8 cellular contexts compared by ENCODE assay signal in the genomic region with DNA sequence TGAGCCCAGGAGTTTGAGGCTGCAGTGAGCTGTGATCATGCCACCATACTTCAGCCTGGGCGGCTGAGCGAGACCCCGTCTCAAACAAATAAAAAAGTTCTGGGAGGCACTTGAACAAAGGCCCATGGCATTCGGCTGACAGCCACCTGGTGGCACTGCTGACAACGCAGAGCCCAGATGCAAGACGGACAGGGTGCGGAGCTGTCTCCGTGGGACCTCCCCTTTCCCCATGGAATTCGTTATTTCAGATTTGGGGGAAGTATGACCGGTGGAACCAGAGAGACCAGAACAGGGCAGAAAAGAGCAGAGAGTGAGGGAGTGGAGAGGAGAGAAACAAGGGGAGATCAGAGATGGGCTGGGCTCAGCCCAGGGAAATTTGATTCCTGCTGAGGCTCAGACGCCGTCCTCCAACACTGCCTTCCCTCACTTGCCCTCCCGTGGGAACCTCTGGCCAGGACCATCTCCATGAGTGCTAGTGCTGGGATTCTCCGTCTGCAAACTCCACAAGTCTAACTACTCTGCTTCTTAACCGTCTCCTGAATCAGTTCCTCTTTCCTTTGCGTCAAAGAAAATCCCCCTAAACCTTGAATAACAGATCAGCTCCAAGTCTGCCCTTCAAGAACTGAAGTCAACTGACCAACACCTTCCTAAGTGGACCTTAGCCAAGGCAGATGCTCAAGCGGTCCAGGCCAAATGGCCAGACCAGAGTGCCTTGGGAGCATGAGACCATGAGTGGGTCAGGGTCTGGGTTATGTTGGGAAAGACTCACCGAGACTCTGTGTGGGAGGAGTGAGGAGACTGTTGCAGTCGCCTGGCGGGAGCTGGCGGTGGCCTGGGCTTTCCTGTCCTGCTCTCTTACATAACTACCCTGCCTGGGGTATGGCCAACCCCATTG. TPM values are rescaled to one million over a fixed set of nuclear protein-coding genes. Genes with fewer than 3 reads are reported as not detected.
DNase-seq lines count a peak whose midpoint lies in the region; ATAC-seq, FAIRE-seq and TF ChIP-seq lines count a peak whose summit lies in the region.
"Had no signal": no experiment of that assay in that cellular context is flagged by ENCODE, and none has a peak within 500 bp of the region (broad histone marks: within the 10 kb centered on the region; RNA-seq: fewer than 3 reads in every experiment).

No MANE protein-coding gene starts in this region.

- SMC1A ChIA-PET in GM12878 (lab: Charles Lee; ENCODE audit: uncharacterized antibody, unreplicated experiment), result interaction anchor here (1.1 to 3.7 kb wide), 4 partner anchors 8 to 20 kb away, joined by 3 to 20 read pairs (median 5); a partner anchor contains a TSS

- peak; percentile 17 to 46 (median 28); a peak in 2 of 6 replicates for TF ChIP-seq CTCF in GM12878 (IDR thresholded peaks at IDR 0.05 in 2 of 3, conservative IDR thresholded peaks at IDR 0.05 in 1 of 3; ENCODE audit: control insufficient read depth in 2 of 3, extremely low read depth in 1 of 3, insufficient read depth in 1 of 3, low read depth in 3 of 3, low read length in 3 of 3)
- TF ChIP-seq CTCF in prostate gland (IDR thresholded peaks at IDR 0.05), result peak in 1 of 4 experiments; percentile 42
- TF ChIP-seq CTCF in esophagus muscularis mucosa (IDR thresholded peaks at IDR 0.05), result no peak

- peak; percentile 54 for FAIRE-seq in GM12878 (lab: Jason Lieb, UNC)
- FAIRE-seq: A204.1 had no signal

- no peaks in the 10 kb centered on the region; the same call in 1 of the 2 replicates for H4K20me1 ChIP-seq in GM12878 (ENCODE audit: control insufficient read depth, insufficient read depth)

- no TSS peak for BruUV-seq in GM12878 (replicated peaks; lab: Mats Ljungman, UMichigan)

- TF ChIP-seq EP300 in GM12878 (IDR thresholded peaks at IDR 0.05; ENCODE audit: borderline replicate concordance in 1 of 2, control insufficient read depth in 1 of 2, low read depth in 2 of 2, low read length in 2 of 2), result no peak
- no peak for TF ChIP-seq EP300 in esophagus muscularis mucosa (IDR thresholded peaks at IDR 0.05)

- DNase-seq in NCI-H2107 treated with DMSO at 0.1 percent for 48 hours (lab: John Stamatoyannopoulos, UW; ENCODE audit: unreplicated experiment) (peak; percentile 43), NCI-H2107 (lab: John Stamatoyannopoulos, UW) (no peak), GM12878 (ENCODE audit: low read depth, low spot score) (no peak), prostate gland (ENCODE audit: low spot score) (peak; percentile 37), esophagus muscularis mucosa (ENCODE audit: extremely low spot score) (no peak)
- DNase-seq: cerebellar nuclear complex had no signal

- 51% methylated on average over 21 of the region's 21 CpGs for WGBS in GM12878 (ENCODE audit: insufficient coverage, insufficient replicate concordance, low lambda C conversion rate, missing lambda C conversion rate)
- WGBS in prostate gland, result 55% methylated on average over 21 of the region's 21 CpGs
- WGBS in esophagus muscularis mucosa, result 81% methylated on average over 15 of the region's 21 CpGs

- H3K36me3 ChIP-seq in GM12878 (ENCODE audit: control insufficient read depth in 2 of 2, insufficient read depth in 2 of 2, low read length in 1 of 2) (peaks cover 28 to 43% of the 10 kb centered on the region in 2 experiments), prostate gland (no peaks in the 10 kb centered on the region), esophagus muscularis mucosa (peaks cover 4 to 78% (median 61%) of the 10 kb centered on the region in 4 donors)

- peaks cover 73% of the 10 kb centered on the region for H3K79me2 ChIP-seq in GM12878 (ENCODE audit: control insufficient read depth, insufficient read depth, low read length)

- RAD21 ChIA-PET in GM12878 (lab: Charles Lee; ENCODE audit: unreplicated experiment), result interaction anchor here (0.6 to 2.0 kb wide), 3 partner anchors 11 to 69 kb away, joined by 3 to 11 read pairs (median 3); a partner anchor contains a TSS

- no peaks in the 10 kb centered on the region for H3K27me3 ChIP-seq in GM12878 (replicated peaks in 1 of 2; ENCODE audit: control insufficient read depth in 2 of 2, insufficient read depth in 2 of 2, low read length in 1 of 2)
- H3K27me3 ChIP-seq in prostate gland (replicated peaks; ENCODE audit: insufficient read depth), result no peaks in the 10 kb centered on the region
- H3K27me3 ChIP-seq in esophagus muscularis mucosa, result no peaks in the 10 kb centered on the region

- H2AFZ ChIP-seq in GM12878 (ENCODE audit: control insufficient read depth, low read depth, low read length), result no peak overlapping the region

- TF ChIP-seq RAD21 in GM12878 (IDR thresholded peaks at IDR 0.05; ENCODE audit: insufficient read depth, low read depth, low read length), result no peak

- H3K4me3 ChIP-seq in GM12878 (no peak overlapping the region), prostate gland (no peak overlapping the region), esophagus muscularis mucosa (no peak overlapping the region)

- H3K9me3 ChIP-seq in GM12878 (replicated peaks; ENCODE audit: control insufficient read depth, insufficient read depth, low read length) (no peaks in the 10 kb centered on the region; the same call in 2 of the 3 replicates), prostate gland (no peaks in the 10 kb centered on the region), esophagus muscularis mucosa (no peaks in the 10 kb centered on the region)

- H3K27ac ChIP-seq in GM12878 (ENCODE audit: control insufficient read depth, insufficient read depth), result peak overlapping the region; percentile 67
- H3K27ac ChIP-seq in prostate gland, result no peak overlapping the region
- no peak overlapping the region for H3K27ac ChIP-seq in esophagus muscularis mucosa (replicated peaks in 1 of 4)

- intact Hi-C loops in GM12878 (cut with micrococcal nuclease; ENCODE audit: unreplicated experiment), result no loop called here
- intact Hi-C loops in prostate gland (cut with DNase I), result no loop called here
- intact Hi-C loops in esophagus muscularis mucosa (cut with DNase I), result no loop called here

- H3K9ac ChIP-seq in GM12878 (ENCODE audit: control insufficient read depth, insufficient read depth, low read length), result no peak overlapping the region

- POLR2A ChIA-PET in GM12878 (lab: Charles Lee), result interaction anchor here (1.4 to 2.8 kb wide), 4 partner anchors 10 to 22 kb away, joined by 10 to 19 read pairs (median 16); a partner anchor contains a TSS

- CTCF ChIA-PET in GM12878 (lab: Yijun Ruan, JAX), result interaction anchor here (0.7 to 3.7 kb wide), 5 partner anchors 9 to 47 kb away, joined by 3 to 19 read pairs (median 3); a partner anchor contains a TSS

- ATAC-seq in GM12878, result peak; percentile 45
- no peak for ATAC-seq in GM18505 (IDR thresholded peaks at IDR 0.05; ENCODE audit: unreplicated experiment)

- H3K4me1 ChIP-seq in GM12878 (ENCODE audit: control insufficient read depth, insufficient read depth, low read length) (peaks cover 43% of the 10 kb centered on the region), prostate gland (replicated peaks) (no peaks in the 10 kb centered on the region), esophagus muscularis mucosa (peaks cover 0 to 14% (median 10%) of the 10 kb centered on the region in 4 donors)

- H3K4me2 ChIP-seq in GM12878 (ENCODE audit: control insufficient read depth, insufficient read depth), result no peak overlapping the region

- TF ChIP-seq POLR2A in GM12878 (IDR thresholded peaks at IDR 0.05; ENCODE audit: low read depth, low read length) (no peak), prostate gland (IDR thresholded peaks at IDR 0.05) (no peak), GM18505 (IDR thresholded peaks at IDR 0.05; ENCODE audit: borderline replicate concordance, extremely low read depth, insufficient read depth, insufficient read length) (no peak), esophagus muscularis mucosa (IDR thresholded peaks at IDR 0.05; ENCODE audit: low read depth) (no peak)

- in situ Hi-C loops in GM12878 (cut with MboI), result no loop called here

RNA-seq across cellular contexts. Expression of a gene that starts 11.9 kb away (rescaled TPM):
- 30.9 and 34.7 TPM in 2 replicates for total RNA-seq in GM12878 (2013; cell fraction: nucleolus; rRNA removed)
- total RNA-seq in GM12878 (2014; rRNA removed), result 24.8 and 29.0 TPM in 2 replicates
- total RNA-seq in GM12878 (2014; rRNA removed; fragmentation: Illumina TruSeq; extraction: Trizol), result 16.7 and 17.6 TPM in 2 replicates
- total RNA-seq in GM12878 (2021), result 82.1 and 83.1 TPM in 2 replicates
- 74.7 TPM for polyA plus RNA-seq in GM12878 (2011; ENCODE audit: low read depth)
- 122 and 133 TPM in 2 replicates for polyA plus RNA-seq in GM12878 (2011; rRNA removed)
- 117 and 157 TPM in 2 replicates for polyA plus RNA-seq in GM12878 (2011; cell fraction: cytosol; rRNA removed)
- 263 and 301 TPM in 2 replicates for polyA plus RNA-seq in GM12878 (2011; cell fraction: nucleus; rRNA removed)
- polyA plus RNA-seq in GM12878 (2012), result 136 and 179 TPM in 2 replicates
- polyA plus RNA-seq in GM12878 (2014; fragmentation: Illumina TruSeq; extraction: Trizol), result 38.1 and 41.1 TPM in 2 replicates
- polyA plus RNA-seq in GM12878 (2014; fragmentation: Nextera tagmentation; extraction: Ambion mirVana), result 10 to 100 TPM in 1 of 2 experiments, 1 to 10 TPM in 1; 9.1 to 10.1 TPM
- 55.2 and 63.1 TPM in 2 replicates for polyA plus RNA-seq in GM12878 (2014; rRNA removed)
- polyA plus RNA-seq in GM12878 (2016; fragmentation: Nextera tagmentation; extraction: Ambion mirVana), result 10 to 100 TPM; 16.3 to 19.0 TPM
- 24.1 and 57.3 TPM in 2 replicates for polyA minus RNA-seq in GM12878 (2011; rRNA and poly(A)+ RNA removed)
- polyA minus RNA-seq in GM12878 (2011; cell fraction: cytosol; rRNA and poly(A)+ RNA removed), result 65.8 and 83.5 TPM in 2 replicates
- 15.8 and 26.1 TPM in 2 replicates for polyA minus RNA-seq in GM12878 (2011; cell fraction: nucleus; rRNA and poly(A)+ RNA removed)
- total RNA-seq in prostate gland, result 10 to 100 TPM; 14.0 to 16.4 TPM
- 10 to 100 TPM; 12.0 to 22.0 (median 14.4) TPM for total RNA-seq in esophagus muscularis mucosa

RNA-seq across cellular contexts. Expression of a gene that starts 12.2 kb away (rescaled TPM):
- total RNA-seq in GM12878 (2013; cell fraction: nucleolus; rRNA removed), result 54.2 and 56.0 TPM in 2 replicates
- total RNA-seq in GM12878 (2014; rRNA removed), result 90.7 and 95.6 TPM in 2 replicates
- 46.5 and 50.1 TPM in 2 replicates for total RNA-seq in GM12878 (2014; rRNA removed; fragmentation: Illumina TruSeq; extraction: Trizol)
- total RNA-seq in GM12878 (2021), result 102 and 108 TPM in 2 replicates
- polyA plus RNA-seq in GM12878 (2011; ENCODE audit: low read depth), result 25.0 TPM
- polyA plus RNA-seq in GM12878 (2011; rRNA removed), result 13.7 and 35.5 TPM in 2 replicates
- polyA plus RNA-seq in GM12878 (2011; cell fraction: cytosol; rRNA removed), result 39.4 and 41.4 TPM in 2 replicates
- 25.1 and 36.3 TPM in 2 replicates for polyA plus RNA-seq in GM12878 (2011; cell fraction: nucleus; rRNA removed)
- 50.6 and 56.6 TPM in 2 replicates for polyA plus RNA-seq in GM12878 (2012)
- polyA plus RNA-seq in GM12878 (2014; fragmentation: Illumina TruSeq; extraction: Trizol), result 40.8 and 67.7 TPM in 2 replicates
- polyA plus RNA-seq in GM12878 (2014; fragmentation: Nextera tagmentation; extraction: Ambion mirVana), result 10 to 100 TPM; 19.5 to 22.0 TPM
- polyA plus RNA-seq in GM12878 (2014; rRNA removed), result 66.1 and 77.7 TPM in 2 replicates
- polyA plus RNA-seq in GM12878 (2016; fragmentation: Nextera tagmentation; extraction: Ambion mirVana), result 100 to 1,000 TPM; 105 to 110 TPM
- 24.5 and 36.2 TPM in 2 replicates for polyA minus RNA-seq in GM12878 (2011; rRNA and poly(A)+ RNA removed)
- 23.4 and 24.3 TPM in 2 replicates for polyA minus RNA-seq in GM12878 (2011; cell fraction: cytosol; rRNA and poly(A)+ RNA removed)
- 13.4 and 30.9 TPM in 2 replicates for polyA minus RNA-seq in GM12878 (2011; cell fraction: nucleus; rRNA and poly(A)+ RNA removed)
- 10 to 100 TPM; 44.4 to 76.9 TPM for total RNA-seq in prostate gland
- 10 to 100 TPM; 27.0 to 44.3 (median 35.9) TPM for total RNA-seq in esophagus muscularis mucosa

RNA-seq across cellular contexts. Expression of a gene that starts 20.4 kb away (rescaled TPM):
- 73.8 and 88.4 TPM in 2 replicates for total RNA-seq in GM12878 (2013; cell fraction: nucleolus; rRNA removed)
- total RNA-seq in GM12878 (2014; rRNA removed) (39.1 and 51.0 TPM in 2 replicates), GM12878 (2014; rRNA removed; fragmentation: Illumina TruSeq; extraction: Trizol) (16.2 and 17.4 TPM in 2 replicates), GM12878 (2021) (80.0 and 82.6 TPM in 2 replicates), prostate gland (1 to 10 TPM in 1 of 2 donors, under 1 TPM in 1; 0.14 to 2.5 TPM), esophagus muscularis mucosa (under 1 TPM in 2 of 4 donors, not detected in 2; 0.34 to 0.50 TPM)
- 16.2 TPM for polyA plus RNA-seq in GM12878 (2011; ENCODE audit: low read depth)
- polyA plus RNA-seq in GM12878 (2011; rRNA removed) (37.4 and 83.8 TPM in 2 replicates), GM12878 (2014; fragmentation: Illumina TruSeq; extraction: Trizol) (4.8 and 20.1 TPM in 2 replicates), GM12878 (2014; fragmentation: Nextera tagmentation; extraction: Ambion mirVana) (under 1 TPM; 0.62 to 1.00 TPM), GM12878 (2014; rRNA removed) (42.5 and 53.3 TPM in 2 replicates), GM12878 (2016; fragmentation: Nextera tagmentation; extraction: Ambion mirVana) (10 to 100 TPM; 43.0 to 45.5 TPM)
- polyA plus RNA-seq in GM12878 (2011; cell fraction: cytosol; rRNA removed), result 134 and 171 TPM in 2 replicates
- 271 and 308 TPM in 2 replicates for polyA plus RNA-seq in GM12878 (2011; cell fraction: nucleus; rRNA removed)
- polyA plus RNA-seq in GM12878 (2012), result 49.6 and 88.7 TPM in 2 replicates
- 56.8 and 118 TPM in 2 replicates for polyA minus RNA-seq in GM12878 (2011; rRNA and poly(A)+ RNA removed)
- polyA minus RNA-seq in GM12878 (2011; cell fraction: cytosol; rRNA and poly(A)+ RNA removed), result 132 and 154 TPM in 2 replicates
- polyA minus RNA-seq in GM12878 (2011; cell fraction: nucleus; rRNA and poly(A)+ RNA removed), result 56.3 and 66.6 TPM in 2 replicates

RNA-seq across cellular contexts. Expression of a gene that starts 39.6 kb away (rescaled TPM):
- 24.8 and 29.4 TPM in 2 replicates for total RNA-seq in GM12878 (2013; cell fraction: nucleolus; rRNA removed)
- 3.5 and 3.6 TPM in 2 replicates for total RNA-seq in GM12878 (2014; rRNA removed)
- 3.1 and 3.2 TPM in 2 replicates for total RNA-seq in GM12878 (2014; rRNA removed; fragmentation: Illumina TruSeq; extraction: Trizol)
- total RNA-seq in GM12878 (2021), result 20.4 and 20.9 TPM in 2 replicates
- polyA plus RNA-seq in GM12878 (2011; ENCODE audit: low read depth), result 36.4 TPM
- polyA plus RNA-seq in GM12878 (2011; rRNA removed), result 11.7 and 18.9 TPM in 2 replicates
- 21.8 and 25.4 TPM in 2 replicates for polyA plus RNA-seq in GM12878 (2011; cell fraction: cytosol; rRNA removed)
- polyA plus RNA-seq in GM12878 (2011; cell fraction: nucleus; rRNA removed), result 93.9 and 98.8 TPM in 2 replicates
- 45.9 and 50.1 TPM in 2 replicates for polyA plus RNA-seq in GM12878 (2012)
- 8.6 and 10.9 TPM in 2 replicates for polyA plus RNA-seq in GM12878 (2014; fragmentation: Illumina TruSeq; extraction: Trizol)
- under 1 TPM; 0.42 to 0.52 TPM for polyA plus RNA-seq in GM12878 (2014; fragmentation: Nextera tagmentation; extraction: Ambion mirVana)
- 17.4 and 22.3 TPM in 2 replicates for polyA plus RNA-seq in GM12878 (2014; rRNA removed)
- polyA plus RNA-seq in GM12878 (2016; fragmentation: Nextera tagmentation; extraction: Ambion mirVana), result 10 to 100 TPM; 11.5 to 13.2 TPM
- 11.3 and 21.0 TPM in 2 replicates for polyA minus RNA-seq in GM12878 (2011; rRNA and poly(A)+ RNA removed)
- polyA minus RNA-seq in GM12878 (2011; cell fraction: cytosol; rRNA and poly(A)+ RNA removed), result 9.3 and 10.2 TPM in 2 replicates
- polyA minus RNA-seq in GM12878 (2011; cell fraction: nucleus; rRNA and poly(A)+ RNA removed), result 18.5 and 22.0 TPM in 2 replicates
- 10 to 100 TPM; 33.0 to 51.4 TPM for total RNA-seq in prostate gland
- total RNA-seq in esophagus muscularis mucosa, result 10 to 100 TPM; 35.1 to 60.9 (median 44.0) TPM

RNA-seq across cellular contexts. Expression of a gene that starts 39.9 kb away (rescaled TPM):
- total RNA-seq in GM12878 (2013; cell fraction: nucleolus; rRNA removed), result 16.5 and 17.4 TPM in 2 replicates
- total RNA-seq in GM12878 (2014; rRNA removed) (7.7 and 9.3 TPM in 2 replicates), GM12878 (2014; rRNA removed; fragmentation: Illumina TruSeq; extraction: Trizol) (3.8 and 5.1 TPM in 2 replicates), GM12878 (2021) (20.9 and 21.4 TPM in 2 replicates), prostate gland (10 to 100 TPM; 27.6 to 30.2 TPM), esophagus muscularis mucosa (10 to 100 TPM; 15.4 to 30.6 (median 21.9) TPM)
- polyA plus RNA-seq in GM12878 (2011; ENCODE audit: low read depth), result 3.8 TPM
- polyA plus RNA-seq in GM12878 (2011; rRNA removed) (7.2 and 13.1 TPM in 2 replicates), GM12878 (2014; fragmentation: Illumina TruSeq; extraction: Trizol) (9.4 and 11.6 TPM in 2 replicates), GM12878 (2014; fragmentation: Nextera tagmentation; extraction: Ambion mirVana) (1 to 10 TPM in 1 of 2 experiments, under 1 TPM in 1; 0.43 to 1.2 TPM), GM12878 (2014; rRNA removed) (23.0 and 24.5 TPM in 2 replicates), GM12878 (2016; fragmentation: Nextera tagmentation; extraction: Ambion mirVana) (10 to 100 TPM; 13.4 to 15.4 TPM)
- 19.6 and 24.1 TPM in 2 replicates for polyA plus RNA-seq in GM12878 (2011; cell fraction: cytosol; rRNA removed)
- polyA plus RNA-seq in GM12878 (2011; cell fraction: nucleus; rRNA removed), result 62.1 and 64.3 TPM in 2 replicates
- polyA plus RNA-seq in GM12878 (2012), result 16.2 and 17.4 TPM in 2 replicates
- 6.1 and 9.8 TPM in 2 replicates for polyA minus RNA-seq in GM12878 (2011; rRNA and poly(A)+ RNA removed)
- 5.3 and 5.8 TPM in 2 replicates for polyA minus RNA-seq in GM12878 (2011; cell fraction: cytosol; rRNA and poly(A)+ RNA removed)
- polyA minus RNA-seq in GM12878 (2011; cell fraction: nucleus; rRNA and poly(A)+ RNA removed), result 14.9 and 24.9 TPM in 2 replicates

Comparison
In these comparisons a context has a peak if more than half of its experiments do, and no peak if none do; other contexts are left out.
1. DNase-seq: peak in NCI-H2107 treated with DMSO at 0.1 percent for 48 hours (single experiment) and prostate gland (single experiment); none in NCI-H2107 (single experiment), GM12878 (single experiment) and esophagus muscularis mucosa (single experiment).
2. CTCF ChIP-seq: peak in GM12878 (3 of 3); none in esophagus muscularis mucosa (0 of 3).
3. RNA of a gene that starts 20.4 kb away (total RNA-seq): 16.2 to 88.4 TPM in GM12878; 0.14 to 2.5 TPM in prostate gland and 0.34 to 0.50 TPM in esophagus muscularis mucosa; every median in the first group is over 4 times any median in the second.